In the genomic region with DNA sequence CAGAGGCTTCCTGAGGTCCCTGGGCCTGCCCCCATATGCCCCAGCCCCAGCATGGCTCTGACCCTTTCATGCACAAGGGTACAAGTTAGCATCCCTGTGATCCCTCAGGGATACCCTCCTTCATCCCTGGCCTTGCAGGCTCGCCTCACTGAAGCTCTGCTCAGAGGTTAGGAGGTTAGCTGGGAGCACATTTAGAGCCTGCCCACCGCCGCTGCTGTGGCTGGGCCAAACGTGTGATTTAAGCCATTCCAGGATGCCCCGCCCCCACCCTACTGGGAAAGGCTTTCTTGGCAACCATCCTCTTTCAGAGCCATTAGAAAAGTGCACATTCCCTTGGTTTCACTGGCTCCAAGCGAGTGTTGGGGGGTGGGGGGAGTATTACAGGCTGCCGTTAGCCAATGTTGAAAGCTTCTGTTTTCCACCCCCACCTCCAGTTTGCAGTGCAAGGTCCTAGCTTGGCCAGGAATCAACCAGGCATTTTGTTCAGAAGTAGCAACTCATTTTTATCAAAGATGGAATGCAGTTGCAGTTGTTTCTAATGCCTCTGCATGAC, we compare ENCODE assay signal across 11 cellular contexts. TPM values are rescaled to one million over a fixed set of nuclear protein-coding genes. Genes with fewer than 3 reads are reported as not detected.
DNase-seq lines count a peak whose midpoint lies in the region; ATAC-seq and TF ChIP-seq lines count a peak whose summit lies in the region.
"Had no signal": no experiment of that assay in that cellular context is flagged by ENCODE, and none has a peak within 500 bp of the region (broad histone marks: within the 10 kb centered on the region; RNA-seq: fewer than 3 reads in every experiment).

No MANE protein-coding gene starts in this region.

- TF ChIP-seq CTCF in AG10803 (conservative IDR thresholded peaks at IDR 0.05; ENCODE audit: low read length) (no peak), mucosa of descending colon (IDR thresholded peaks at IDR 0.05) (no peak)

- intact Hi-C loops in mucosa of descending colon (cut with DNase I, micrococcal nuclease) = loop anchor here in 1 of 2 donors (10.0 kb wide), 1 partner anchor 55 kb away; no protein-coding TSS in a partner anchor

- peaks cover 28% of the 10 kb centered on the region for H3K27me3 ChIP-seq in ectodermal cell (ENCODE audit: control insufficient read depth, insufficient read depth, low read length, poor library complexity, severe bottlenecking)

- peak overlapping the region; percentile 26 for H3K27ac ChIP-seq in ectodermal cell (ENCODE audit: insufficient read depth, low read depth, low read length, poor library complexity, severe bottlenecking)

- no peak for TF ChIP-seq RAD21 in Ishikawa (IDR thresholded peaks at IDR 0.05; ENCODE audit: low read depth)

- H3K9me3 ChIP-seq in ectodermal cell (ENCODE audit: control insufficient read depth, low read length) (no peaks in the 10 kb centered on the region), mucosa of descending colon (no peaks in the 10 kb centered on the region)

- H3K4me3 ChIP-seq in AG10803 (ENCODE audit: low read length) (no peak overlapping the region), ectodermal cell (ENCODE audit: insufficient read depth, low read depth, low read length) (peak overlapping the region; percentile 6), mucosa of descending colon (no peak overlapping the region)

- H3K4me1 ChIP-seq in ectodermal cell (ENCODE audit: control insufficient read depth, insufficient read depth, low read length) (peaks cover 41% of the 10 kb centered on the region), mucosa of descending colon (ENCODE audit: low read depth) (peaks cover 31% of the 10 kb centered on the region)

- peak; percentile 13 for ATAC-seq in mucosa of descending colon
- ATAC-seq in HG02938 (IDR thresholded peaks at IDR 0.05; ENCODE audit: unreplicated experiment) = no peak
- ATAC-seq in GM19035 (IDR thresholded peaks at IDR 0.05; ENCODE audit: unreplicated experiment) = no peak
- no peak for ATAC-seq in HG03521 (IDR thresholded peaks at IDR 0.05; ENCODE audit: unreplicated experiment)

- H3K36me3 ChIP-seq in ectodermal cell (ENCODE audit: control insufficient read depth, insufficient read depth, low read length) (no peaks in the 10 kb centered on the region), mucosa of descending colon (ENCODE audit: low read depth) (no peaks in the 10 kb centered on the region)

- WGBS in ectodermal cell, 2 experiments = 7 to 11% methylated on average over 7 of the region's 7 CpGs

- TF ChIP-seq EP300 in Ishikawa (IDR thresholded peaks at IDR 0.05; ENCODE audit: borderline replicate concordance) = no peak

- DNase-seq in AG10803 (ENCODE audit: low read depth) (peak; percentile 76), mucosa of descending colon (peak; percentile 63 to 67 (median 64))
- DNase-seq in activated CD4-positive, alpha-beta T cell treated with anti-CD3 and anti-CD28 coated beads, Interleukin-2, amount 50 U/mL, for 4 hours = no peak
- DNase-seq: activated CD4-positive, alpha-beta T cell treated with anti-CD3 and anti-CD28 coated beads, Interleukin-2, amount 50 U/mL, for 1 hour; activated naive CD4-positive, alpha-beta T cell treated with anti-CD3 and anti-CD28 coated beads, Interleukin-2, amount 10 ng/mL, durations not matched to agents 7 days and 5 days; NCI-H1417 had no signal

TF ChIP-seq in Ishikawa, 13 proteins besides CTCF, POLR2A, EP300 and RAD21:
- TF ChIP-seq, protein P1, sequence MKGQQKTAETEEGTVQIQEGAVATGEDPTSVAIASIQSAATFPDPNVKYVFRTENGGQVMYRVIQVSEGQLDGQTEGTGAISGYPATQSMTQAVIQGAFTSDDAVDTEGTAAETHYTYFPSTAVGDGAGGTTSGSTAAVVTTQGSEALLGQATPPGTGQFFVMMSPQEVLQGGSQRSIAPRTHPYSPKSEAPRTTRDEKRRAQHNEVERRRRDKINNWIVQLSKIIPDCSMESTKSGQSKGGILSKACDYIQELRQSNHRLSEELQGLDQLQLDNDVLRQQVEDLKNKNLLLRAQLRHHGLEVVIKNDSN (IDR thresholded peaks at IDR 0.05) = no peak
- TF ChIP-seq NFIC (IDR thresholded peaks at IDR 0.05) (peak; percentile 72; the same call in 1 of the 2 replicates), MAX (IDR thresholded peaks at IDR 0.05) (no peak)
- TF ChIP-seq, protein P2, sequence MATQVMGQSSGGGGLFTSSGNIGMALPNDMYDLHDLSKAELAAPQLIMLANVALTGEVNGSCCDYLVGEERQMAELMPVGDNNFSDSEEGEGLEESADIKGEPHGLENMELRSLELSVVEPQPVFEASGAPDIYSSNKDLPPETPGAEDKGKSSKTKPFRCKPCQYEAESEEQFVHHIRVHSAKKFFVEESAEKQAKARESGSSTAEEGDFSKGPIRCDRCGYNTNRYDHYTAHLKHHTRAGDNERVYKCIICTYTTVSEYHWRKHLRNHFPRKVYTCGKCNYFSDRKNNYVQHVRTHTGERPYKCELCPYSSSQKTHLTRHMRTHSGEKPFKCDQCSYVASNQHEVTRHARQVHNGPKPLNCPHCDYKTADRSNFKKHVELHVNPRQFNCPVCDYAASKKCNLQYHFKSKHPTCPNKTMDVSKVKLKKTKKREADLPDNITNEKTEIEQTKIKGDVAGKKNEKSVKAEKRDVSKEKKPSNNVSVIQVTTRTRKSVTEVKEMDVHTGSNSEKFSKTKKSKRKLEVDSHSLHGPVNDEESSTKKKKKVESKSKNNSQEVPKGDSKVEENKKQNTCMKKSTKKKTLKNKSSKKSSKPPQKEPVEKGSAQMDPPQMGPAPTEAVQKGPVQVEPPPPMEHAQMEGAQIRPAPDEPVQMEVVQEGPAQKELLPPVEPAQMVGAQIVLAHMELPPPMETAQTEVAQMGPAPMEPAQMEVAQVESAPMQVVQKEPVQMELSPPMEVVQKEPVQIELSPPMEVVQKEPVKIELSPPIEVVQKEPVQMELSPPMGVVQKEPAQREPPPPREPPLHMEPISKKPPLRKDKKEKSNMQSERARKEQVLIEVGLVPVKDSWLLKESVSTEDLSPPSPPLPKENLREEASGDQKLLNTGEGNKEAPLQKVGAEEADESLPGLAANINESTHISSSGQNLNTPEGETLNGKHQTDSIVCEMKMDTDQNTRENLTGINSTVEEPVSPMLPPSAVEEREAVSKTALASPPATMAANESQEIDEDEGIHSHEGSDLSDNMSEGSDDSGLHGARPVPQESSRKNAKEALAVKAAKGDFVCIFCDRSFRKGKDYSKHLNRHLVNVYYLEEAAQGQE (IDR thresholded peaks at IDR 0.05; ENCODE audit: low read depth) = no peak

RNA-seq across cellular contexts. Expression of gene HES1, which starts 6.3 kb away (rescaled TPM):
- polyA plus RNA-seq in ectodermal cell (2013, experiment 1 of 4) = 29.4 TPM
- polyA plus RNA-seq in ectodermal cell (2013, experiment 2 of 4) = 43.1 TPM
- 35.3 TPM for polyA plus RNA-seq in ectodermal cell (2013, experiment 3 of 4)
- polyA plus RNA-seq in ectodermal cell (2013, experiment 4 of 4) = 31.9 TPM
- 100 to 1,000 TPM in 1 of 3 donors, 10 to 100 TPM in 2; 60.9 to 116 (median 99.0) TPM for total RNA-seq in mucosa of descending colon

Comparison
In these comparisons a context has a peak if more than half of its experiments do, and no peak if none do; other contexts are left out.
1. DNase-seq: peak in AG10803 (single experiment) and mucosa of descending colon (3 of 3); none in activated CD4-positive, alpha-beta T cell treated with anti-CD3 and anti-CD28 coated beads, Interleukin-2, amount 50 U/mL, for 4 hours (0 of 2).